ENCODE assay signal across 24 cellular contexts in genomic region chrX:119833905-119834304, GRCh38.
"Had no signal": no experiment of that assay in that cellular context is flagged by ENCODE, and none has a peak within 500 bp of the region (broad histone marks: within the 10 kb centered on the region; RNA-seq: fewer than 3 reads in every experiment).

No MANE protein-coding gene starts in this region.

- DNase-seq: dermis blood vessel endothelial cell; dorsolateral prefrontal cortex; effector CD4-positive, alpha-beta T cell; effector memory CD4-positive, alpha-beta T cell; esophagus squamous epithelium; foreskin fibroblast; foreskin melanocyte; gastrocnemius medialis; glutamatergic neuron; head of caudate nucleus; heart right ventricle; hippocampal formation; left cardiac atrium; left lung; left ventricle myocardium superior; lower lobe of right lung; mesenchymal stem cell; mucosa of descending colon; naive B cell; naive thymus-derived CD8-positive, alpha-beta T cell had no signal

- ATAC-seq: gastrocnemius medialis; heart right ventricle; left cardiac atrium; left lung; left ventricle myocardium superior; lower lobe of right lung; mucosa of descending colon; naive thymus-derived CD8-positive, alpha-beta T cell had no signal

- FAIRE-seq: colon, islet of Langerhans, keratinocyte had no signal

- H3K4me3 ChIP-seq: coronary artery, dorsolateral prefrontal cortex, esophagus squamous epithelium, gastrocnemius medialis, heart right ventricle, left lung, lower lobe of right lung, mucosa of descending colon had no signal

- H3K27ac ChIP-seq: coronary artery, dorsolateral prefrontal cortex, esophagus squamous epithelium, gastrocnemius medialis, heart right ventricle, left lung, lower lobe of right lung had no signal

- H3K4me1 ChIP-seq: esophagus squamous epithelium, gastrocnemius medialis, heart right ventricle, left lung, lower lobe of right lung had no signal

- H3K27me3 ChIP-seq: esophagus squamous epithelium, gastrocnemius medialis, heart right ventricle, left lung had no signal

- H3K9me3 ChIP-seq: esophagus squamous epithelium, gastrocnemius medialis, heart right ventricle, left lung, lower lobe of right lung, mucosa of descending colon had no signal
